2 cellular contexts compared by ENCODE assay signal in the genomic region with DNA sequence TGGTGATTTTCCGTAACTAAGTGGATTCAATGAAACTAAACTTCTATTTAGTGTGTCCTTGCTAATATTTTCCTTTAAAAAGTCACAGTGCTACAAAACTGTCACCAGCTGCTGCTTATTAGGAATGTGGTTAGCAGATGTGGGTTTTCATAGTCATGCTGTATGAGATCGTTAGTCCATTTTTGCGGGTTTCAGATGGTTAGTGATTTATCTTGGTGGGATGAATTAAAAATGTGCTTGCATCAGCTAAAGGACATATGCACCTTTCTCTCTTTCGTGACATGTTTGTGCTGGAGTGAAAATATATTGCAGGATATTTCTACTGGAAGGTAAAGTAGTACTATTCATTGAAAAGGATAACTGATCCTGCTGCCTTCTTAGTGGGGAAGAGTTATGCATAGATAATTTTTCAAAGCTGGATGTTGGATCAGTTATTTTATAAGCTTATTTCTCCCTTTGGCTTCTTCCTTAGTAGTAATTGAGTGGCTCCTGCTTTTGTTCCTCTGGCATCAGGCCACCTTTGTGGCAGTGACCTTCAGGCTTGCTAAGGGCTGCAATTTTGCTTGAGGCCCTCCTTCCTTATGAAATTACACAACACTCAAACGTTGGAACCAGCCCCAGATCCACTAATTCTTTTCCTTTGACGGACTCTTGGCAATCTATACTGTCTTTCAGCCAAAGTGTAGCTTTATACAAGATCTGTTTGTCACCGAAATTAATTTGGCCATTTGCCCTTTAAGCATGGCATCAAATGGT.
A peak's percentile ranks its signal among the peaks of the same experiment; 100 is the strongest.
TF ChIP-seq lines count a peak whose summit lies in the region.

No MANE protein-coding gene starts in this region.

TF ChIP-seq in IMR-90, 13 proteins besides CTCF, POLR2A, EP300 and RAD21:
- TF ChIP-seq MAFK (IDR thresholded peaks at IDR 0.05; ENCODE audit: low read depth, low read length): peak; percentile 90
- TF ChIP-seq MAZ (IDR thresholded peaks at IDR 0.05; ENCODE audit: borderline replicate concordance, low read depth, low read length): no peak
- no peak for TF ChIP-seq BHLHE40 (IDR thresholded peaks at IDR 0.05; ENCODE audit: low read depth, low read length)
- no peak for TF ChIP-seq NFE2L2 (IDR thresholded peaks at IDR 0.05; ENCODE audit: low read depth, low read length)
- no peak for TF ChIP-seq USF2 (IDR thresholded peaks at IDR 0.05; ENCODE audit: low read depth, low read length)
- peak; percentile 86 for TF ChIP-seq CEBPB (IDR thresholded peaks at IDR 0.05; ENCODE audit: low read depth, low read length)

TF ChIP-seq in WTC11, 78 proteins besides CTCF, POLR2A, EP300 and RAD21:
- TF ChIP-seq TEAD4 (CRISPR knock-in tag; IDR thresholded peaks at IDR 0.05): no peak
- TF ChIP-seq ATF1 (CRISPR knock-in tag; IDR thresholded peaks at IDR 0.05): no peak
- TF ChIP-seq, protein P1, sequence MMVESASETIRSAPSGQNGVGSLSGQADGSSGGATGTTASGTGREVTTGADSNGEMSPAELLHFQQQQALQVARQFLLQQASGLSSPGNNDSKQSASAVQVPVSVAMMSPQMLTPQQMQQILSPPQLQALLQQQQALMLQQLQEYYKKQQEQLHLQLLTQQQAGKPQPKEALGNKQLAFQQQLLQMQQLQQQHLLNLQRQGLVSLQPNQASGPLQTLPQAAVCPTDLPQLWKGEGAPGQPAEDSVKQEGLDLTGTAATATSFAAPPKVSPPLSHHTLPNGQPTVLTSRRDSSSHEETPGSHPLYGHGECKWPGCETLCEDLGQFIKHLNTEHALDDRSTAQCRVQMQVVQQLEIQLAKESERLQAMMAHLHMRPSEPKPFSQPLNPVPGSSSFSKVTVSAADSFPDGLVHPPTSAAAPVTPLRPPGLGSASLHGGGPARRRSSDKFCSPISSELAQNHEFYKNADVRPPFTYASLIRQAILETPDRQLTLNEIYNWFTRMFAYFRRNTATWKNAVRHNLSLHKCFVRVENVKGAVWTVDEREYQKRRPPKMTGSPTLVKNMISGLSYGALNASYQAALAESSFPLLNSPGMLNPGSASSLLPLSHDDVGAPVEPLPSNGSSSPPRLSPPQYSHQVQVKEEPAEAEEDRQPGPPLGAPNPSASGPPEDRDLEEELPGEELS (CRISPR knock-in tag; IDR thresholded peaks at IDR 0.05): no peak
- no peak for TF ChIP-seq IRF2 (CRISPR knock-in tag; IDR thresholded peaks at IDR 0.05; ENCODE audit: borderline replicate concordance, low read depth)
- TF ChIP-seq HMGXB4 (CRISPR knock-in tag; IDR thresholded peaks at IDR 0.05): no peak
- no peak for TF ChIP-seq ZNF232 (CRISPR knock-in tag; IDR thresholded peaks at IDR 0.05)
- TF ChIP-seq GABPB1 (CRISPR knock-in tag; IDR thresholded peaks at IDR 0.05): no peak
- TF ChIP-seq ZNF219 (CRISPR knock-in tag; IDR thresholded peaks at IDR 0.05; ENCODE audit: borderline replicate concordance): no peak
- no peak for TF ChIP-seq OVOL2 (CRISPR knock-in tag; IDR thresholded peaks at IDR 0.05; ENCODE audit: borderline replicate concordance)
- no peak for TF ChIP-seq ZNF317 (CRISPR knock-in tag; IDR thresholded peaks at IDR 0.05; ENCODE audit: borderline replicate concordance, low read depth)
- no peak for TF ChIP-seq SMAD3 (CRISPR knock-in tag; IDR thresholded peaks at IDR 0.05; ENCODE audit: borderline replicate concordance)
